ENCODE assay signal across 2 cellular contexts in the genomic region with DNA sequence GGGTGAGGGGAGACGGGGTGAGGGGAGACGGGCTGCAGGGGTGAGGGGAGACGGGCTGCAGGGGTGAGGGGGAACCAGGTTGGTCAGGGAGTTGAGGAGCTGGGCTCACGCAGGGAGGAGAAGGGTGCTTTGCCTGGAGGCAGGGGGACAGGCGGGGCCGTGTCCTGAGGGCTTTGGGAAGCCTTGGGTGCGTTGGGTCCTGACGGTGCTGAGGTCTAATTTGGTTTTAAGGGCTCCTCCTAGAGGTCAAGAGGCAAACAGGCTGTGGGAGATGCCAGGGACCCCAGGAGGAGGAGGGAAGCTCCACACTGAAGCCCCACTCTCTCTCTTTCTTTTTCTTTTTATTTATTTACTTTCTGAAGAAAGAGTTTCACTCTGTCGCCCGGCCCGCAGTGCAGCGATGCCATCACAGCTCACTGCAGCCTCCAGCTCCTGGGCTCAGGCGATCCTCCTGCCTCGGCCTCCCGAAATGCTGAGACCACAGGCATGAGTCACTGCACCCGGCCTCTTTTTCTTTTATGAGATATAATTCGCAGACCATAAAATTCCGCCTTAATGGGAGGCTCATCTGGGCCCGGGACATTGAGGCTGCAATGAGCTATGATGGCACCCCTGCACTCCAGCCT.
TF ChIP-seq lines count a peak whose summit lies in the region.

No MANE protein-coding gene starts in this region.

TF ChIP-seq in GM23338, 12 proteins besides CTCF, POLR2A, EP300 and RAD21 (continued from another document):
- no peak for TF ChIP-seq CREB1 (CRISPR knock-in tag; IDR thresholded peaks at IDR 0.05; ENCODE audit: low read depth)
- TF ChIP-seq, protein P1, sequence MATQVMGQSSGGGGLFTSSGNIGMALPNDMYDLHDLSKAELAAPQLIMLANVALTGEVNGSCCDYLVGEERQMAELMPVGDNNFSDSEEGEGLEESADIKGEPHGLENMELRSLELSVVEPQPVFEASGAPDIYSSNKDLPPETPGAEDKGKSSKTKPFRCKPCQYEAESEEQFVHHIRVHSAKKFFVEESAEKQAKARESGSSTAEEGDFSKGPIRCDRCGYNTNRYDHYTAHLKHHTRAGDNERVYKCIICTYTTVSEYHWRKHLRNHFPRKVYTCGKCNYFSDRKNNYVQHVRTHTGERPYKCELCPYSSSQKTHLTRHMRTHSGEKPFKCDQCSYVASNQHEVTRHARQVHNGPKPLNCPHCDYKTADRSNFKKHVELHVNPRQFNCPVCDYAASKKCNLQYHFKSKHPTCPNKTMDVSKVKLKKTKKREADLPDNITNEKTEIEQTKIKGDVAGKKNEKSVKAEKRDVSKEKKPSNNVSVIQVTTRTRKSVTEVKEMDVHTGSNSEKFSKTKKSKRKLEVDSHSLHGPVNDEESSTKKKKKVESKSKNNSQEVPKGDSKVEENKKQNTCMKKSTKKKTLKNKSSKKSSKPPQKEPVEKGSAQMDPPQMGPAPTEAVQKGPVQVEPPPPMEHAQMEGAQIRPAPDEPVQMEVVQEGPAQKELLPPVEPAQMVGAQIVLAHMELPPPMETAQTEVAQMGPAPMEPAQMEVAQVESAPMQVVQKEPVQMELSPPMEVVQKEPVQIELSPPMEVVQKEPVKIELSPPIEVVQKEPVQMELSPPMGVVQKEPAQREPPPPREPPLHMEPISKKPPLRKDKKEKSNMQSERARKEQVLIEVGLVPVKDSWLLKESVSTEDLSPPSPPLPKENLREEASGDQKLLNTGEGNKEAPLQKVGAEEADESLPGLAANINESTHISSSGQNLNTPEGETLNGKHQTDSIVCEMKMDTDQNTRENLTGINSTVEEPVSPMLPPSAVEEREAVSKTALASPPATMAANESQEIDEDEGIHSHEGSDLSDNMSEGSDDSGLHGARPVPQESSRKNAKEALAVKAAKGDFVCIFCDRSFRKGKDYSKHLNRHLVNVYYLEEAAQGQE (IDR thresholded peaks at IDR 0.05; ENCODE audit: unreplicated experiment) = no peak
- no peak for TF ChIP-seq ZNF114 (CRISPR knock-in tag; IDR thresholded peaks at IDR 0.05)
- no peak for TF ChIP-seq ZNF462 (CRISPR knock-in tag; IDR thresholded peaks at IDR 0.05)
- TF ChIP-seq JUNB (IDR thresholded peaks at IDR 0.05; ENCODE audit: unreplicated experiment) = no peak

TF ChIP-seq in SK-N-SH treated with all-trans-retinoic acid at 6 μM for 48 hours, 23 proteins besides CTCF, POLR2A, EP300 and RAD21 (continued from another document):
- TF ChIP-seq, protein P2, sequence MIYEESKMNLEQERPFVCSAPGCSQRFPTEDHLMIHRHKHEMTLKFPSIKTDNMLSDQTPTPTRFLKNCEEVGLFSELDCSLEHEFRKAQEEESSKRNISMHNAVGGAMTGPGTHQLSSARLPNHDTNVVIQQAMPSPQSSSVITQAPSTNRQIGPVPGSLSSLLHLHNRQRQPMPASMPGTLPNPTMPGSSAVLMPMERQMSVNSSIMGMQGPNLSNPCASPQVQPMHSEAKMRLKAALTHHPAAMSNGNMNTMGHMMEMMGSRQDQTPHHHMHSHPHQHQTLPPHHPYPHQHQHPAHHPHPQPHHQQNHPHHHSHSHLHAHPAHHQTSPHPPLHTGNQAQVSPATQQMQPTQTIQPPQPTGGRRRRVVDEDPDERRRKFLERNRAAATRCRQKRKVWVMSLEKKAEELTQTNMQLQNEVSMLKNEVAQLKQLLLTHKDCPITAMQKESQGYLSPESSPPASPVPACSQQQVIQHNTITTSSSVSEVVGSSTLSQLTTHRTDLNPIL (CRISPR knock-in tag; IDR thresholded peaks at IDR 0.05; ENCODE audit: low read depth) = no peak
- TF ChIP-seq ZFP30 (CRISPR knock-in tag; IDR thresholded peaks at IDR 0.05) (no peak), CSDC2 (CRISPR knock-in tag; IDR thresholded peaks at IDR 0.05) (no peak), SNAI2 (CRISPR knock-in tag; IDR thresholded peaks at IDR 0.05) (no peak), CSRNP3 (CRISPR knock-in tag; IDR thresholded peaks at IDR 0.05) (no peak), TSHZ2 (CRISPR knock-in tag; IDR thresholded peaks at IDR 0.05) (no peak), ESRRG (CRISPR knock-in tag; IDR thresholded peaks at IDR 0.05) (no peak), RARB (CRISPR knock-in tag; IDR thresholded peaks at IDR 0.05) (no peak)
- TF ChIP-seq, protein P3, sequence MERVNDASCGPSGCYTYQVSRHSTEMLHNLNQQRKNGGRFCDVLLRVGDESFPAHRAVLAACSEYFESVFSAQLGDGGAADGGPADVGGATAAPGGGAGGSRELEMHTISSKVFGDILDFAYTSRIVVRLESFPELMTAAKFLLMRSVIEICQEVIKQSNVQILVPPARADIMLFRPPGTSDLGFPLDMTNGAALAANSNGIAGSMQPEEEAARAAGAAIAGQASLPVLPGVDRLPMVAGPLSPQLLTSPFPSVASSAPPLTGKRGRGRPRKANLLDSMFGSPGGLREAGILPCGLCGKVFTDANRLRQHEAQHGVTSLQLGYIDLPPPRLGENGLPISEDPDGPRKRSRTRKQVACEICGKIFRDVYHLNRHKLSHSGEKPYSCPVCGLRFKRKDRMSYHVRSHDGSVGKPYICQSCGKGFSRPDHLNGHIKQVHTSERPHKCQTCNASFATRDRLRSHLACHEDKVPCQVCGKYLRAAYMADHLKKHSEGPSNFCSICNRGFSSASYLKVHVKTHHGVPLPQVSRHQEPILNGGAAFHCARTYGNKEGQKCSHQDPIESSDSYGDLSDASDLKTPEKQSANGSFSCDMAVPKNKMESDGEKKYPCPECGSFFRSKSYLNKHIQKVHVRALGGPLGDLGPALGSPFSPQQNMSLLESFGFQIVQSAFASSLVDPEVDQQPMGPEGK (CRISPR knock-in tag; IDR thresholded peaks at IDR 0.05; ENCODE audit: borderline replicate concordance) = no peak
TF ChIP-seq in SK-N-SH treated with all-trans-retinoic acid at 6 μM for 48 hours: peak in this region for 0.
